ENCODE assay signal across 8 cellular contexts in the genomic region with DNA sequence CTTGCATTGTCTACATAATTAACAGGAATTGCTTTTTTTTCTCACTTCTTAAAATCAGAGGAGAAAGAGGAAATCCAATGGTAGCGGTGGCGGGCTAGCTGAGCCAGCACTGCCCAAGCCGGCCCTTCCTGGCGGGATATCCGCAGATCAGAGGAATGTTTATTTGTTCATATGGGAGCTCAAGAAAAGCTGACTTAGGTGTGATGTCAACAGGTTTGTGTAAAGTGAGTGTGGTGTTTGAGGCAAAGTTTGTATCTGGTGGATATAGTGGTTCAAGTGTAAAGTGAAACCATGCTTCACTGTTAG. TPM values are rescaled to one million over a fixed set of nuclear protein-coding genes. Genes with fewer than 3 reads are reported as not detected.
DNase-seq lines count a peak whose midpoint lies in the region; FAIRE-seq and TF ChIP-seq lines count a peak whose summit lies in the region.

No MANE protein-coding gene starts in this region.

- DNase-seq in activated gamma-delta T cell (lab: John Stamatoyannopoulos, UW) = peak; percentile 13
- DNase-seq in activated gamma-delta T cell treated with Interleukin-2 at 50 U/mL for 16 hours = no peak
- no peak for DNase-seq in kidney
- DNase-seq in thyroid gland = no peak
- no peak for DNase-seq in epidermal melanocyte (ENCODE audit: insufficient read length, low spot score)
- DNase-seq in LoVo (ENCODE audit: low spot score) = no peak
- no peak for DNase-seq in occipital lobe (lab: John Stamatoyannopoulos, UW)

- no peak for FAIRE-seq in kidney (lab: Jason Lieb, UNC)

- WGBS in thyroid gland, 2 donors = 10 to 14% methylated on average over 5 of the region's 5 CpGs

- no peaks in the 10 kb centered on the region for H3K27me3 Mint-ChIP-seq in activated naive CD8-positive, alpha-beta T cell

- H3K9me3 Mint-ChIP-seq in activated naive CD8-positive, alpha-beta T cell (ENCODE audit: low read depth) = no peaks in the 10 kb centered on the region

- H3K27ac ChIP-seq in kidney (ENCODE audit: low read depth in 2 of 2, low read length in 2 of 2) = peak overlapping the region in 1 of 2 donors; percentile 20
- peak overlapping the region in 2 of 3 donors; percentile 76 to 86 for H3K27ac ChIP-seq in thyroid gland

- peak overlapping the region; percentile 97 for H3K27ac Mint-ChIP-seq in activated naive CD8-positive, alpha-beta T cell

- no peak for TF ChIP-seq POLR2A in thyroid gland (IDR thresholded peaks at IDR 0.05)

- H3K4me3 ChIP-seq in kidney (ENCODE audit: low read length in 2 of 2) (peak overlapping the region; percentile 87 to 94), thyroid gland (replicated peaks in 1 of 3) (peak overlapping the region in 2 of 3 donors; percentile 55 to 63)

- peaks cover 0 to 3% of the 10 kb centered on the region in 2 donors for H3K4me1 ChIP-seq in kidney (ENCODE audit: control insufficient read depth in 1 of 2, insufficient read depth in 1 of 2, low read depth in 1 of 2, low read length in 2 of 2)
- H3K4me1 ChIP-seq in thyroid gland = peaks cover 9 to 10% of the 10 kb centered on the region in 2 donors

- H3K9me3 ChIP-seq in kidney (ENCODE audit: control insufficient read depth in 1 of 2, low read length in 2 of 2) (no peaks in the 10 kb centered on the region), thyroid gland (no peaks in the 10 kb centered on the region)

- intact Hi-C loops in kidney (cut with DNase I) = no loop called here
- intact Hi-C loops in thyroid gland (cut with DNase I) = loop anchor here (10.0 kb wide), 1 partner anchor 79 kb away; no protein-coding TSS in a partner anchor

- H3K9ac ChIP-seq in kidney (ENCODE audit: low read length in 2 of 2) = peak overlapping the region in 1 of 2 donors; percentile 72

- peaks cover 43% of the 10 kb centered on the region for H3K4me1 Mint-ChIP-seq in activated naive CD8-positive, alpha-beta T cell (ENCODE audit: low read depth)

- peak overlapping the region; percentile 92 for H3K4me3 Mint-ChIP-seq in activated naive CD8-positive, alpha-beta T cell

- TF ChIP-seq CTCF in kidney (IDR thresholded peaks at IDR 0.05; ENCODE audit: borderline replicate concordance, extremely low read depth, insufficient read depth) (no peak), thyroid gland (IDR thresholded peaks at IDR 0.05) (no peak)

- H3K36me3 Mint-ChIP-seq in activated naive CD8-positive, alpha-beta T cell = peaks cover 2% of the 10 kb centered on the region

- H3K36me3 ChIP-seq in kidney (ENCODE audit: control insufficient read depth in 1 of 2, insufficient read depth in 2 of 2, low read length in 2 of 2) (no peaks in the 10 kb centered on the region), thyroid gland (no peaks in the 10 kb centered on the region)

- H3K27me3 ChIP-seq in thyroid gland = no peaks in the 10 kb centered on the region

RNA-seq across cellular contexts. Expression of a gene that starts 0.5 kb away (rescaled TPM):
- total RNA-seq in kidney (19.7 TPM), thyroid gland (10 to 100 TPM; 19.4 to 26.7 (median 23.9) TPM), occipital lobe (10.3 TPM)
- polyA plus RNA-seq in kidney (ENCODE audit: insufficient read depth, low read depth, low replicate concordance) = 7.1 TPM
